22 cellular contexts compared by ENCODE assay signal in the genomic region with DNA sequence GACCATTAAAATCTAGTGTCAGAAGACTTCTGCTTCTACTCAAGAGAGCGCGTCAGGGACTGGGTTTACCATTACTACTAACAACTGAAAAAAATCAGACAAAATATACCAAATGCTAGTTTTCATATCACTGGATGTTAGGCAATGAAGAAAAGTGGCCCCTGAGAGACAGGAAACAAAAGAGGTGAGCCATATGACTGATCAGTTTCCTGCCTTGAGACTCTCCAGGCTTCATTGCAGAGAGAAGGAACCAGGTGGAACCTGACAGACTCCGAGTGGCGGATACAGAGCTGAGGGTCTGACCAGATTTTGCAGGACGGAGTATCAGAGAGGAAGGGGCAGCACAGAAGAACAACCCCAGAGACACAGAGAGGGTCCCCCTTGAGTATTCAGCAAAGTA.
"Had no signal": no experiment of that assay in that cellular context is flagged by ENCODE, and none has a peak within 500 bp of the region (broad histone marks: within the 10 kb centered on the region; RNA-seq: fewer than 3 reads in every experiment).

No MANE protein-coding gene starts in this region.

- H3K4me1 Mint-ChIP-seq: immature natural killer cell, memory B cell had no signal

- H3K79me2 ChIP-seq: parathyroid adenoma had no signal

- H3K4me2 ChIP-seq: smooth muscle cell had no signal

- ATAC-seq: heart left ventricle; naive thymus-derived CD4-positive, alpha-beta T cell; psoas muscle had no signal

- H3K27ac ChIP-seq: heart left ventricle, parathyroid adenoma, psoas muscle, thoracic aorta had no signal

- H3K27me3 ChIP-seq: heart left ventricle had no signal

- H3K4me3 ChIP-seq: heart left ventricle, psoas muscle, smooth muscle cell, thoracic aorta had no signal

- H3K27ac Mint-ChIP-seq: activated CD4-positive, alpha-beta T cell treated with anti-CD3 and anti-CD28 coated beads, Interleukin-2, amount 10 ng/mL, durations not matched to agents 7 days and 5 days; immature natural killer cell; memory B cell; naive thymus-derived CD4-positive, alpha-beta T cell had no signal

- H3K9me3 ChIP-seq: psoas muscle had no signal

- H3K9ac ChIP-seq: parathyroid adenoma had no signal

- H3K4me3 Mint-ChIP-seq: activated CD4-positive, alpha-beta T cell treated with anti-CD3 and anti-CD28 coated beads, Interleukin-2, amount 10 ng/mL, durations not matched to agents 7 days and 5 days; immature natural killer cell; memory B cell; naive thymus-derived CD4-positive, alpha-beta T cell; neural crest cell had no signal

- DNase-seq: activated CD4-positive, alpha-beta T cell treated with anti-CD3 and anti-CD28 coated beads, Interleukin-2, amount 10 ng/mL, durations not matched to agents 7 days and 5 days; activated CD4-positive, CD25-positive, alpha-beta regulatory T cell; activated CD8-positive, alpha-beta memory T cell treated with anti-CD3 and anti-CD28 coated beads for 24 hours; activated naive CD4-positive, alpha-beta T cell; amygdala; caudate nucleus; foreskin fibroblast; heart left ventricle; hypothalamus; immature natural killer cell; midbrain; naive thymus-derived CD4-positive, alpha-beta T cell; occipital lobe; psoas muscle; stimulated activated CD4-positive, alpha-beta T cell treated with anti-CD3 and anti-CD28 coated beads, Interleukin-1b, Interleukin-23, amount 100 ng/mL, for 48 hours; stimulated activated naive CD4-positive, alpha-beta T cell; trophoblast cell had no signal

- H2AFZ ChIP-seq: parathyroid adenoma had no signal

- H3K9me3 Mint-ChIP-seq: immature natural killer cell, memory B cell, neural crest cell had no signal

- H3K4me1 ChIP-seq: parathyroid adenoma had no signal

- H3K27me3 Mint-ChIP-seq: activated CD4-positive, alpha-beta T cell treated with anti-CD3 and anti-CD28 coated beads, Interleukin-2, amount 10 ng/mL, durations not matched to agents 7 days and 5 days; memory B cell; naive thymus-derived CD4-positive, alpha-beta T cell had no signal
